In genomic region chr10:110870823-110871235, GRCh38 we compare ENCODE assay signal across 8 cellular contexts. TPM values are rescaled to one million over a fixed set of nuclear protein-coding genes. Genes with fewer than 3 reads are reported as not detected.
A peak's percentile ranks its signal among the peaks of the same experiment; 100 is the strongest.
DNase-seq lines count a peak whose midpoint lies in the region; ATAC-seq and TF ChIP-seq lines count a peak whose summit lies in the region.

No MANE protein-coding gene starts in this region.

- H3F3A ChIP-seq in neural cell (ENCODE audit: insufficient read depth, low read length, poor library complexity, severe bottlenecking): no peaks in the 10 kb centered on the region

- peaks cover 13% of the 10 kb centered on the region for H3K36me3 Mint-ChIP-seq in CD4-positive, CD25-positive, alpha-beta regulatory T cell
- peaks cover 21% of the 10 kb centered on the region for H3K36me3 Mint-ChIP-seq in dendritic cell treated with granulocyte-macrophage colony-stimulating factor and Interleukin-4, amounts not matched to agents 40 ng/mL and 50 ng/mL, for 4 days (ENCODE audit: low read depth)

- peaks cover 14% of the 10 kb centered on the region for H3K27me3 Mint-ChIP-seq in CD4-positive, CD25-positive, alpha-beta regulatory T cell
- H3K27me3 Mint-ChIP-seq in dendritic cell treated with granulocyte-macrophage colony-stimulating factor and Interleukin-4, amounts not matched to agents 40 ng/mL and 50 ng/mL, for 4 days: no peaks in the 10 kb centered on the region

- no peak overlapping the region for H2AFZ ChIP-seq in neural cell (ENCODE audit: low read depth, low read length)

- no peak for TF ChIP-seq RAD21 in neural cell (conservative IDR thresholded peaks at IDR 0.05)

- H4K20me1 ChIP-seq in neural cell (ENCODE audit: insufficient read depth): no peaks in the 10 kb centered on the region

- peaks cover 4% of the 10 kb centered on the region for H3K36me3 ChIP-seq in CD4-positive, CD25-positive, alpha-beta regulatory T cell (ENCODE audit: control insufficient read depth, insufficient read depth, low read length)
- no peaks in the 10 kb centered on the region for H3K36me3 ChIP-seq in neural cell (ENCODE audit: insufficient read depth, low read length)

- no peak for TF ChIP-seq EP300 in neural cell (conservative IDR thresholded peaks at IDR 0.05; ENCODE audit: poor library complexity, severe bottlenecking)

- peaks cover 89% of the 10 kb centered on the region for H3K4me1 ChIP-seq in CD4-positive, CD25-positive, alpha-beta regulatory T cell (ENCODE audit: control insufficient read depth, insufficient read depth, low read length, poor library complexity, severe bottlenecking)

- peak overlapping the region; percentile 90 for H3K9ac ChIP-seq in neural cell (ENCODE audit: low read length)

- peak overlapping the region; percentile 94 to 100 (median 97) for H3K27ac Mint-ChIP-seq in CD4-positive, CD25-positive, alpha-beta regulatory T cell
- peak overlapping the region; percentile 99 for H3K27ac Mint-ChIP-seq in dendritic cell treated with granulocyte-macrophage colony-stimulating factor and Interleukin-4, amounts not matched to agents 40 ng/mL and 50 ng/mL, for 4 days

- no peak for DNase-seq in CD4-positive, CD25-positive, alpha-beta regulatory T cell
- peak; percentile 38 for DNase-seq in NCI-H69 (lab: John Stamatoyannopoulos, UW)
- DNase-seq in hypothalamus (lab: John Stamatoyannopoulos, UW): no peak
- DNase-seq in hippocampal formation (lab: John Stamatoyannopoulos, UW): no peak
- no peak for DNase-seq in NCI-H526 treated with DMSO at 0.1 percent for 48 hours (lab: John Stamatoyannopoulos, UW)
- DNase-seq in stimulated activated CD4-positive, alpha-beta T cell treated with anti-CD3 and anti-CD28 coated beads, Interleukin-15, amount 100 ng/mL, for 24 hours: no peak

- no peaks in the 10 kb centered on the region for H3K9me3 ChIP-seq in CD4-positive, CD25-positive, alpha-beta regulatory T cell (ENCODE audit: control insufficient read depth in 2 of 2, low read length in 2 of 2)
- no peaks in the 10 kb centered on the region for H3K9me3 ChIP-seq in neural cell (ENCODE audit: low read length)

- peak overlapping the region; percentile 43 for H3K4me2 ChIP-seq in neural cell (ENCODE audit: low read length)

- no peaks in the 10 kb centered on the region for H3K27me3 ChIP-seq in CD4-positive, CD25-positive, alpha-beta regulatory T cell (ENCODE audit: control insufficient read depth, insufficient read depth, low read length)
- no peaks in the 10 kb centered on the region for H3K27me3 ChIP-seq in neural cell (ENCODE audit: insufficient read depth, low read depth, low read length)

- intact Hi-C loops in dendritic cell treated with granulocyte-macrophage colony-stimulating factor and Interleukin-4, amounts not matched to agents 40 ng/mL and 50 ng/mL, for 4 days (cut with micrococcal nuclease): loop anchor here (5.0 kb wide), 2 partner anchors 34 to 69 kb away; no protein-coding TSS in a partner anchor

- peaks cover 37 to 77% (median 63%) of the 10 kb centered on the region in 4 donors for H3K4me1 Mint-ChIP-seq in CD4-positive, CD25-positive, alpha-beta regulatory T cell
- H3K4me1 Mint-ChIP-seq in dendritic cell treated with granulocyte-macrophage colony-stimulating factor and Interleukin-4, amounts not matched to agents 40 ng/mL and 50 ng/mL, for 4 days (ENCODE audit: low read depth): peaks cover 48% of the 10 kb centered on the region

- TF ChIP-seq CTCF in neural cell (IDR thresholded peaks at IDR 0.05; ENCODE audit: poor library complexity, severe bottlenecking): no peak

- H3K79me2 ChIP-seq in neural cell (replicated peaks; ENCODE audit: insufficient read depth, low read length): peaks cover 31% of the 10 kb centered on the region

- peak overlapping the region; percentile 90 for H3K4me3 ChIP-seq in CD4-positive, CD25-positive, alpha-beta regulatory T cell (ENCODE audit: low read depth, low read length)
- H3K4me3 ChIP-seq in neural cell (ENCODE audit: low read length): peak overlapping the region; percentile 87

- H3K27ac ChIP-seq in CD4-positive, CD25-positive, alpha-beta regulatory T cell (ENCODE audit: insufficient read depth, low read length, poor library complexity, severe bottlenecking): peak overlapping the region; percentile 99
- peak overlapping the region; percentile 87 for H3K27ac ChIP-seq in neural cell (ENCODE audit: low read length)

- ATAC-seq in CD4-positive, CD25-positive, alpha-beta regulatory T cell (ENCODE audit: low read depth in 2 of 2): no peak

- H3K9me3 Mint-ChIP-seq in CD4-positive, CD25-positive, alpha-beta regulatory T cell: peaks cover 0 to 1% (median 0%) of the 10 kb centered on the region in 7 donors
- H3K9me3 Mint-ChIP-seq in dendritic cell treated with granulocyte-macrophage colony-stimulating factor and Interleukin-4, amounts not matched to agents 40 ng/mL and 50 ng/mL, for 4 days: no peaks in the 10 kb centered on the region

- H3K9me2 ChIP-seq in neural cell (ENCODE audit: insufficient read depth, low read length): no peaks in the 10 kb centered on the region

- peak overlapping the region; percentile 96 to 99 (median 98) for H3K4me3 Mint-ChIP-seq in CD4-positive, CD25-positive, alpha-beta regulatory T cell
- H3K4me3 Mint-ChIP-seq in dendritic cell treated with granulocyte-macrophage colony-stimulating factor and Interleukin-4, amounts not matched to agents 40 ng/mL and 50 ng/mL, for 4 days: peak overlapping the region; percentile 86

TF ChIP-seq in neural cell, 6 proteins besides CTCF, POLR2A, EP300 and RAD21:
- TF ChIP-seq TAF1 (IDR thresholded peaks at IDR 0.05; ENCODE audit: low read depth) (no peak), SMC3 (conservative IDR thresholded peaks at IDR 0.05; ENCODE audit: poor library complexity) (no peak), MXI1 (conservative IDR thresholded peaks at IDR 0.05; ENCODE audit: poor library complexity, severe bottlenecking) (no peak), EZH2 (IDR thresholded peaks at IDR 0.05; ENCODE audit: borderline replicate concordance, insufficient read depth, low read length, poor library complexity, severe bottlenecking) (no peak), REST (IDR thresholded peaks at IDR 0.05; ENCODE audit: borderline replicate concordance) (no peak), POLR2AphosphoS5 (IDR thresholded peaks at IDR 0.05) (no peak)

RNA-seq across cellular contexts. Expression of gene PDCD4, which starts 0.9 kb away (rescaled TPM):
- total RNA-seq in CD4-positive, CD25-positive, alpha-beta regulatory T cell: 213 TPM
- polyA plus RNA-seq in CD4-positive, CD25-positive, alpha-beta regulatory T cell: 100 to 1,000 TPM; 167 to 224 (median 195) TPM
- polyA plus RNA-seq in neural cell: 53.1 and 83.5 TPM in 2 replicates
- 62.6 and 84.4 TPM in 2 replicates for polyA minus RNA-seq in neural cell

RNA-seq across cellular contexts. Expression of gene BBIP1, which starts 48.2 kb away (rescaled TPM):
- 42.3 TPM for total RNA-seq in CD4-positive, CD25-positive, alpha-beta regulatory T cell
- polyA plus RNA-seq in CD4-positive, CD25-positive, alpha-beta regulatory T cell: 10 to 100 TPM; 34.1 to 39.8 (median 36.8) TPM
- 73.3 and 74.5 TPM in 2 replicates for polyA plus RNA-seq in neural cell
- 66.1 and 70.1 TPM in 2 replicates for polyA minus RNA-seq in neural cell

RNA-seq across cellular contexts. Expression of gene SHOC2, which starts 48.6 kb away (rescaled TPM):
- total RNA-seq in CD4-positive, CD25-positive, alpha-beta regulatory T cell: 91.3 TPM
- 10 to 100 TPM; 62.1 to 68.0 (median 64.1) TPM for polyA plus RNA-seq in CD4-positive, CD25-positive, alpha-beta regulatory T cell
- 38.2 and 46.0 TPM in 2 replicates for polyA plus RNA-seq in neural cell
- 163 and 187 TPM in 2 replicates for polyA minus RNA-seq in neural cell
